ENCODE assay signal across 27 cellular contexts in the genomic region with DNA sequence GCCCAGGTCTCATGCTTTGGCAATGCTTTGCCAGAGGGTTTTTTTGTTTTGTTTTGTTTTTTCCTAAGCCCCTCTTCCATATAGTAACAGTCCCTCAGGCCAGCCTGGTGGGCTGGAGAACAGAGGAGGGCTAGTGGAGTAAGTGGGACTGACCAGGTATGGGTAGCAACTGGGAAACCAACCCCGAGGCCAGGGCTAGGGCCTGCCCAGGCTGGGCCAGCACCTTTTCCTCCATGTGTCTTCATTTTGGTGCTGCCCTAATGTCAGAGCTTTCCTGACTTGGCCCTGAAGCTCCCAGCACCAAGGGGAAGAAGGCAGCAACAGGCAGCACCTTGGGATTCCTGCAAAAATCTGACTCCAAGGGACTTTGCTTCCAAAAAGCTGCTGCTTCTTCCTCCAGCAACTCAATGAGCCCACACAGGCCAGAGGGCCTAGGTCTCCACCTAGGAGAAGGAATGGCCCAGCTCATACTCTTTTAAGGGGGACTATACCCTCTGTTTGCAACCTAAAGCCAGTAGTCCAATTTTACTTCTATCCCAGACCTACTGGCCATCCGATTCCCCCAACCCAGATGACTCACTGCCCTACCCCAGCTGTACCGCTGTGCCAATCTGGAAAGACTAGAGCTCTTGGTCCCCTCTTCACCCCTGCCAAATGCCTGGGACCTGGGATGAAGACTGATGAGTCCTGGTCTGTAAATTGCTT.
"Had no signal": no experiment of that assay in that cellular context is flagged by ENCODE, and none has a peak within 500 bp of the region (broad histone marks: within the 10 kb centered on the region; RNA-seq: fewer than 3 reads in every experiment).

No MANE protein-coding gene starts in this region.

- DNase-seq: cerebellar nuclear complex; cortex of kidney; effector memory CD8-positive, alpha-beta T cell; foreskin keratinocyte; heart left ventricle; left cardiac atrium; mammary epithelial cell; mesendoderm; nephron progenitor cell; nucleus accumbens; right cardiac atrium; stimulated activated CD4-positive, alpha-beta T cell treated with anti-CD3 and anti-CD28 coated beads, Interleukin-4, amount 100 ng/mL, for 4 hours; stimulated activated naive CD8-positive, alpha-beta T cell treated with anti-CD3 and anti-CD28 coated beads, Interleukin-15, Interleukin-2, amounts not matched to agents 100 U/mL and 50 U/mL, for 24 hours; substantia nigra; upper lobe of left lung; uterus had no signal

- H3K36me3 ChIP-seq: gastroesophageal sphincter, heart left ventricle, left lung, prostate gland, thoracic aorta, tibial nerve, upper lobe of left lung, uterus had no signal

- H3K4me1 ChIP-seq: foreskin keratinocyte, prostate gland had no signal

- ATAC-seq: effector memory CD8-positive, alpha-beta T cell; esophagus mucosa; foreskin keratinocyte; gastroesophageal sphincter; heart left ventricle; left cardiac atrium; left lung; naive thymus-derived CD8-positive, alpha-beta T cell; right cardiac atrium; stimulated activated memory B cell treated with anti-CD40 and anti-IgM and Interleukin-4, amounts not matched to agents 10 μg/mL and 1 μg/mL and 100 μg/mL, for 72 hours; stimulated activated naive CD8-positive, alpha-beta T cell treated with anti-CD3 and anti-CD28 coated beads, Interleukin-15, Interleukin-2, amounts not matched to agents 100 U/mL and 50 U/mL, for 24 hours had no signal

- H3K4me3 ChIP-seq: gastroesophageal sphincter, heart left ventricle, hepatocyte, left lung, prostate gland, smooth muscle cell, thoracic aorta, tibial nerve, upper lobe of left lung, uterus had no signal

- H3K9me3 ChIP-seq: gastroesophageal sphincter, heart left ventricle, left lung, prostate gland, thoracic aorta, tibial nerve, upper lobe of left lung, uterus had no signal

- H3K27ac ChIP-seq: epithelial cell of prostate, foreskin keratinocyte, gastroesophageal sphincter, heart left ventricle, hepatocyte, left lung, prostate gland, thoracic aorta, tibial nerve, upper lobe of left lung, uterus had no signal
